In genomic region chr16:69688589-69688988, GRCh38 we compare ENCODE assay signal across 25 cellular contexts.
"Had no signal": no experiment of that assay in that cellular context is flagged by ENCODE, and none has a peak within 500 bp of the region (broad histone marks: within the 10 kb centered on the region; RNA-seq: fewer than 3 reads in every experiment).

No MANE protein-coding gene starts in this region.

- ATAC-seq: effector memory CD8-positive, alpha-beta T cell; esophagus mucosa; foreskin keratinocyte; gastrocnemius medialis; gastroesophageal sphincter; heart left ventricle; heart right ventricle had no signal

- DNase-seq: colonic mucosa; cortex of kidney; dermis blood vessel endothelial cell; dorsolateral prefrontal cortex; effector CD4-positive, alpha-beta T cell; effector CD8-positive, alpha-beta T cell; effector memory CD4-positive, alpha-beta T cell; effector memory CD8-positive, alpha-beta T cell; endodermal cell; erythroblast; esophagus squamous epithelium; foreskin fibroblast; foreskin keratinocyte; foreskin melanocyte; gastrocnemius medialis; glutamatergic neuron; head of caudate nucleus; heart left ventricle; heart right ventricle had no signal

- H3K4me3 Mint-ChIP-seq: dendritic cell treated with granulocyte-macrophage colony-stimulating factor and Interleukin-4, amounts not matched to agents 40 ng/mL and 50 ng/mL, for 4 days; effector memory CD8-positive, alpha-beta T cell; endodermal cell had no signal

- H3K9me3 ChIP-seq: colonic mucosa, esophagus muscularis mucosa, esophagus squamous epithelium, gastrocnemius medialis, gastroesophageal sphincter, heart left ventricle, heart right ventricle had no signal

- H3K4me1 Mint-ChIP-seq: endodermal cell had no signal

- H3K4me3 ChIP-seq: colonic mucosa, coronary artery, dorsolateral prefrontal cortex, esophagus muscularis mucosa, esophagus squamous epithelium, gastrocnemius medialis, gastroesophageal sphincter, heart left ventricle, heart right ventricle had no signal

- H3K27me3 ChIP-seq: colonic mucosa, dorsolateral prefrontal cortex, esophagus muscularis mucosa, esophagus squamous epithelium, foreskin keratinocyte, gastrocnemius medialis, gastroesophageal sphincter, heart left ventricle, heart right ventricle had no signal

- H3K27ac Mint-ChIP-seq: dendritic cell treated with granulocyte-macrophage colony-stimulating factor and Interleukin-4, amounts not matched to agents 40 ng/mL and 50 ng/mL, for 4 days; endodermal cell had no signal

- H3K4me1 ChIP-seq: colonic mucosa, esophagus squamous epithelium, foreskin keratinocyte, gastrocnemius medialis, gastroesophageal sphincter, heart left ventricle had no signal

- H3K9me3 Mint-ChIP-seq: dendritic cell treated with granulocyte-macrophage colony-stimulating factor and Interleukin-4, amounts not matched to agents 40 ng/mL and 50 ng/mL, for 4 days; effector memory CD8-positive, alpha-beta T cell; endodermal cell had no signal

- H3K27ac ChIP-seq: colonic mucosa, coronary artery, epithelial cell of prostate, esophagus muscularis mucosa, esophagus squamous epithelium, foreskin keratinocyte, gastrocnemius medialis, gastroesophageal sphincter, heart left ventricle, heart right ventricle had no signal

- H3K27me3 Mint-ChIP-seq: dendritic cell treated with granulocyte-macrophage colony-stimulating factor and Interleukin-4, amounts not matched to agents 40 ng/mL and 50 ng/mL, for 4 days; effector memory CD8-positive, alpha-beta T cell had no signal
